1 cellular context compared by ENCODE assay signal in the genomic region with DNA sequence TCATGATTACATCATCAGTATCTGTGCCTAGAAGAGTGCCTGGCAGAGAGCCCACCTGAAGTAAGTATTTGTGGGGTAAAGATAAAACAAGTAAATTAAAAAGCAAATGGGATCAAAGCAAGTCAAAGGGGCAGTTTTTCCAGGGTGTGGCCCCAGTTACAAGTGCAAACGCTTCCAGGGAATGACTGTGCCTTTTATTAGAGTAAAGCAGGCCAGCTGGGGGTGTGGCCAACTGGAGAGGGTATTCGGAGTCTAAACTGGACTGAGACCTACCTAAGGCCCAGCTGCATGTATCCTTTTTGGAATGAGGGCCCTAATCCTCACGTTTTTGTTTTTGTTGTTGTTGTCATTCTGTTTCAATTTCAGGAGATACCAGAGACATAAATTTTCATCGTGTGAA. TPM values are rescaled to one million over a fixed set of nuclear protein-coding genes. Genes with fewer than 3 reads are reported as not detected.
"Had no signal": no experiment of that assay in that cellular context is flagged by ENCODE, and none has a peak within 500 bp of the region (broad histone marks: within the 10 kb centered on the region; RNA-seq: fewer than 3 reads in every experiment).

No MANE protein-coding gene starts in this region.

RNA-seq across cellular contexts. Expression of gene SPIN2A, which starts 3.9 kb away (rescaled TPM):
- polyA plus RNA-seq: IgD-negative memory B cell had no signal
